1 cellular context compared by ENCODE assay signal in genomic region chr7:140084972-140085371, GRCh38.
TF ChIP-seq lines count a peak whose summit lies in the region.

No MANE protein-coding gene starts in this region.

TF ChIP-seq in GM12878, 131 proteins besides CTCF, POLR2A, EP300 and RAD21 (continued from another document and continues in another):
- TF ChIP-seq, protein P1, sequence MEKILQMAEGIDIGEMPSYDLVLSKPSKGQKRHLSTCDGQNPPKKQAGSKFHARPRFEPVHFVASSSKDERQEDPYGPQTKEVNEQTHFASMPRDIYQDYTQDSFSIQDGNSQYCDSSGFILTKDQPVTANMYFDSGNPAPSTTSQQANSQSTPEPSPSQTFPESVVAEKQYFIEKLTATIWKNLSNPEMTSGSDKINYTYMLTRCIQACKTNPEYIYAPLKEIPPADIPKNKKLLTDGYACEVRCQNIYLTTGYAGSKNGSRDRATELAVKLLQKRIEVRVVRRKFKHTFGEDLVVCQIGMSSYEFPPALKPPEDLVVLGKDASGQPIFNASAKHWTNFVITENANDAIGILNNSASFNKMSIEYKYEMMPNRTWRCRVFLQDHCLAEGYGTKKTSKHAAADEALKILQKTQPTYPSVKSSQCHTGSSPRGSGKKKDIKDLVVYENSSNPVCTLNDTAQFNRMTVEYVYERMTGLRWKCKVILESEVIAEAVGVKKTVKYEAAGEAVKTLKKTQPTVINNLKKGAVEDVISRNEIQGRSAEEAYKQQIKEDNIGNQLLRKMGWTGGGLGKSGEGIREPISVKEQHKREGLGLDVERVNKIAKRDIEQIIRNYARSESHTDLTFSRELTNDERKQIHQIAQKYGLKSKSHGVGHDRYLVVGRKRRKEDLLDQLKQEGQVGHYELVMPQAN (conservative IDR thresholded peaks at IDR 0.05) = no peak
- TF ChIP-seq CBX5 (IDR thresholded peaks at IDR 0.05; ENCODE audit: low read depth) (no peak), BCL11A (IDR thresholded peaks at IDR 0.05; ENCODE audit: low read depth, low read length) (0 out of 2 replicates have a peak, but pooled peaks have one; percentile 35), YY1 (IDR thresholded peaks at IDR 0.05; ENCODE audit: low read depth, low read length) (0 out of 2 replicates have a peak, but pooled peaks have one; percentile 52), EGR1 (IDR thresholded peaks at IDR 0.05; ENCODE audit: borderline replicate concordance in 1 of 2, low read depth in 2 of 2, low read length in 2 of 2) (no peak), BACH1 (IDR thresholded peaks at IDR 0.05; ENCODE audit: borderline replicate concordance) (peak; percentile 29; the same call in 1 of the 2 replicates), ZNF622 (IDR thresholded peaks at IDR 0.05) (no peak), JUND (IDR thresholded peaks at IDR 0.05; ENCODE audit: low read depth, low read length) (peak; percentile 82), SP1 (IDR thresholded peaks at IDR 0.05; ENCODE audit: low read depth, low read length) (no peak), ZNF24 (IDR thresholded peaks at IDR 0.05) (no peak), MYB (IDR thresholded peaks at IDR 0.05; ENCODE audit: borderline replicate concordance, low read depth, low read length) (no peak), NRF1 (conservative IDR thresholded peaks at IDR 0.05; ENCODE audit: low read depth, low read length) (no peak), GATAD2B (conservative IDR thresholded peaks at IDR 0.05; ENCODE audit: low read depth) (no peak), RUNX3 (IDR thresholded peaks at IDR 0.05; ENCODE audit: low read length) (peak; percentile 75), CHD2 (IDR thresholded peaks at IDR 0.05; ENCODE audit: borderline replicate concordance, low read depth, low read length) (no peak), BHLHE40 (IDR thresholded peaks at IDR 0.05; ENCODE audit: borderline replicate concordance in 1 of 2, low read depth in 2 of 2, low read length in 1 of 2) (peak; percentile 46 to 51; a peak in 1 of 4 replicates), RELB (IDR thresholded peaks at IDR 0.05; ENCODE audit: low read depth) (no peak), KDM1A (IDR thresholded peaks at IDR 0.05; ENCODE audit: borderline replicate concordance) (no peak), SMC3 (IDR thresholded peaks at IDR 0.05; ENCODE audit: borderline replicate concordance, low read length) (no peak), CBX3 (IDR thresholded peaks at IDR 0.05; ENCODE audit: borderline replicate concordance, low read depth) (no peak), E4F1 (IDR thresholded peaks at IDR 0.05; ENCODE audit: borderline replicate concordance, partially characterized antibody) (no peak), WRNIP1 (IDR thresholded peaks at IDR 0.05; ENCODE audit: borderline replicate concordance, low read depth, low read length) (no peak), SUPT20H (IDR thresholded peaks at IDR 0.05; ENCODE audit: borderline replicate concordance, control insufficient read depth, low read depth, low read length) (no peak), RB1 (IDR thresholded peaks at IDR 0.05; ENCODE audit: borderline replicate concordance) (no peak), NR2C1 (IDR thresholded peaks at IDR 0.05) (no peak), CHD4 (IDR thresholded peaks at IDR 0.05) (no peak), ZNF687 (IDR thresholded peaks at IDR 0.05) (no peak), KLF5 (IDR thresholded peaks at IDR 0.05; ENCODE audit: partially characterized antibody) (no peak), POU2F2 (IDR thresholded peaks at IDR 0.05; ENCODE audit: borderline replicate concordance, low read depth, low read length) (no peak), MEF2A (IDR thresholded peaks at IDR 0.05; ENCODE audit: insufficient read depth, low read depth, low read length) (no peak), TCF12 (IDR thresholded peaks at IDR 0.05; ENCODE audit: low read depth, low read length) (no peak), LARP7 (IDR thresholded peaks at IDR 0.05) (no peak), REST (IDR thresholded peaks at IDR 0.05; ENCODE audit: low read depth, low read length) (no peak), KAT2A (conservative IDR thresholded peaks at IDR 0.05; ENCODE audit: control insufficient read depth, low read depth, low read length) (no peak), CBFB (IDR thresholded peaks at IDR 0.05; ENCODE audit: low read depth) (no peak), MLLT1 (IDR thresholded peaks at IDR 0.05) (0 out of 2 replicates have a peak, but pooled peaks have one; percentile 27), SPI1 (IDR thresholded peaks at IDR 0.05; ENCODE audit: borderline replicate concordance, insufficient read depth, low read depth, low read length) (no peak), NR2C2 (IDR thresholded peaks at IDR 0.05; ENCODE audit: borderline replicate concordance, control insufficient read depth, insufficient read length, low read depth) (no peak), TAF1 (IDR thresholded peaks at IDR 0.05; ENCODE audit: borderline replicate concordance, low read depth, low read length) (no peak), CHD1 (IDR thresholded peaks at IDR 0.05; ENCODE audit: low read depth, low read length) (no peak)
- TF ChIP-seq, protein P2, sequence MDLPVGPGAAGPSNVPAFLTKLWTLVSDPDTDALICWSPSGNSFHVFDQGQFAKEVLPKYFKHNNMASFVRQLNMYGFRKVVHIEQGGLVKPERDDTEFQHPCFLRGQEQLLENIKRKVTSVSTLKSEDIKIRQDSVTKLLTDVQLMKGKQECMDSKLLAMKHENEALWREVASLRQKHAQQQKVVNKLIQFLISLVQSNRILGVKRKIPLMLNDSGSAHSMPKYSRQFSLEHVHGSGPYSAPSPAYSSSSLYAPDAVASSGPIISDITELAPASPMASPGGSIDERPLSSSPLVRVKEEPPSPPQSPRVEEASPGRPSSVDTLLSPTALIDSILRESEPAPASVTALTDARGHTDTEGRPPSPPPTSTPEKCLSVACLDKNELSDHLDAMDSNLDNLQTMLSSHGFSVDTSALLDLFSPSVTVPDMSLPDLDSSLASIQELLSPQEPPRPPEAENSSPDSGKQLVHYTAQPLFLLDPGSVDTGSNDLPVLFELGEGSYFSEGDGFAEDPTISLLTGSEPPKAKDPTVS (IDR thresholded peaks at IDR 0.05; ENCODE audit: low read depth, low read length) = no peak
- TF ChIP-seq, protein P3, sequence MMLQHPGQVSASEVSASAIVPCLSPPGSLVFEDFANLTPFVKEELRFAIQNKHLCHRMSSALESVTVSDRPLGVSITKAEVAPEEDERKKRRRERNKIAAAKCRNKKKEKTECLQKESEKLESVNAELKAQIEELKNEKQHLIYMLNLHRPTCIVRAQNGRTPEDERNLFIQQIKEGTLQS (IDR thresholded peaks at IDR 0.05; ENCODE audit: borderline replicate concordance, extremely low read depth, low read depth, low read length) = no peak
